In the genomic region with DNA sequence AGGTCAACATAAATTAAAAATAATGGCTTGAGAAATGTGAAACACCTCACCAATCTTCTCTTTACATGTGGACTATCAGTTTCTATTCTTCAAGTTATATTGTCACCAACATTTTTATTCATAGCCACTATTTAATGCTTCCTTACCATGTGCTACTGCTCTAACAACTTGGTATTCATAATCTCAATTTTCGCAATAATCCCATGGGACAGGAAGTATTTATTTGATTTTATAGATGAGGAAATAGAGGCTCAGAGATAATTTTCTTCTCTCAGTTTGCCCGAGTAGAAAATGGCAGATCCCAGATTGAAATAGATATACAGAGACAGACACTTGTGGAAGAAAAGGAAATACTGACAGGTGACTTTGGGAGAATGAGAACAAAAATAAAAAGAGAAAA, we compare ENCODE assay signal across 24 cellular contexts.
DNase-seq lines count a peak whose midpoint lies in the region; FAIRE-seq and TF ChIP-seq lines count a peak whose summit lies in the region.
"Had no signal": no experiment of that assay in that cellular context is flagged by ENCODE, and none has a peak within 500 bp of the region (broad histone marks: within the 10 kb centered on the region; RNA-seq: fewer than 3 reads in every experiment).

No MANE protein-coding gene starts in this region.

- H3K4me1 ChIP-seq in A673 (ENCODE audit: insufficient read depth, low read length, poor library complexity, severe bottlenecking) (peaks cover 20% of the 10 kb centered on the region), MM.1S (ENCODE audit: low read length) (no peaks in the 10 kb centered on the region)
- H3K4me1 ChIP-seq: BLaER1 treated with 17β-estradiol and CSF1 and Interleukin-3, amounts not matched to agents 10 nM and 100 nM had no signal

- CTCF ChIA-PET in A673 (lab: Charles Lee) = no interaction called here

- intact Hi-C loops in A673 (cut with micrococcal nuclease; ENCODE audit: unreplicated experiment) = no loop called here

- H2AFZ ChIP-seq in MM.1S (ENCODE audit: low read length) = no peak overlapping the region

- no peaks in the 10 kb centered on the region for H3K79me2 ChIP-seq in MM.1S (ENCODE audit: low read length)

- H3K27me3 ChIP-seq in A673 (replicated peaks; ENCODE audit: insufficient read depth, low read depth, low read length, poor library complexity) (no peaks in the 10 kb centered on the region), MM.1S (replicated peaks; ENCODE audit: insufficient read depth, low read length) (no peaks in the 10 kb centered on the region)
- H3K27me3 ChIP-seq: BLaER1 treated with 17β-estradiol and CSF1 and Interleukin-3, amounts not matched to agents 10 nM and 100 nM had no signal

- no peaks in the 10 kb centered on the region for H3K9me2 ChIP-seq in MM.1S (replicated peaks; ENCODE audit: insufficient read depth, low read length)

- no peaks in the 10 kb centered on the region for H3F3A ChIP-seq in MM.1S (ENCODE audit: insufficient read depth, low read length)

- no peak overlapping the region for H3K9ac ChIP-seq in SK-N-MC (ENCODE audit: insufficient read length)
- H3K9ac ChIP-seq in MM.1S (ENCODE audit: low read length) = no peak overlapping the region
- H3K9ac ChIP-seq: BLaER1 treated with 17β-estradiol and CSF1 and Interleukin-3, amounts not matched to agents 10 nM and 100 nM had no signal

- no peaks in the 10 kb centered on the region for H3K36me3 ChIP-seq in A673 (ENCODE audit: insufficient read depth, low read length, poor library complexity, severe bottlenecking)
- no peaks in the 10 kb centered on the region for H3K36me3 ChIP-seq in SK-N-MC (ENCODE audit: insufficient read depth, low read length)
- H3K36me3 ChIP-seq in MM.1S (replicated peaks; ENCODE audit: insufficient read depth, low read length) = no peaks in the 10 kb centered on the region
- H3K36me3 ChIP-seq: BLaER1 treated with 17β-estradiol and CSF1 and Interleukin-3, amounts not matched to agents 10 nM and 100 nM had no signal

- DNase-seq in A673 (ENCODE audit: low spot score) (peak; percentile 54), SK-N-MC (ENCODE audit: low read depth, low spot score) (peak; percentile 70), choroid plexus epithelial cell (ENCODE audit: low read depth) (peak; percentile 18), MM.1S (no peak), SHP77 treated with DMSO at 0.1 percent for 48 hours (lab: John Stamatoyannopoulos, UW) (no peak), AG08396 (ENCODE audit: low spot score) (no peak), NCI-H2196 treated with DMSO at 0.1 percent for 48 hours (lab: John Stamatoyannopoulos, UW; ENCODE audit: unreplicated experiment) (no peak)
- DNase-seq: ACHN; AML-193; Caco-2; Calu3; CD4-positive, alpha-beta T cell; CD8-positive, alpha-beta T cell; DMS79 treated with DMSO at 0.1 percent for 48 hours; GF-D8 had no signal

- no peaks in the 10 kb centered on the region for H3K9me3 ChIP-seq in A673 (ENCODE audit: low read depth, low read length, poor library complexity, severe bottlenecking)
- H3K9me3 ChIP-seq in SK-N-MC (ENCODE audit: low read depth, low read length) = no peaks in the 10 kb centered on the region
- H3K9me3 ChIP-seq in MM.1S (replicated peaks; ENCODE audit: insufficient read depth, low read length) = no peaks in the 10 kb centered on the region
- H3K9me3 ChIP-seq: A549; BLaER1 treated with 17β-estradiol and CSF1 and Interleukin-3, amounts not matched to agents 10 nM and 100 nM; Caco-2 had no signal

- no peak overlapping the region for H3K4me2 ChIP-seq in MM.1S (ENCODE audit: low read depth, low read length)
- H3K4me2 ChIP-seq: A549; BLaER1 treated with 17β-estradiol and CSF1 and Interleukin-3, amounts not matched to agents 10 nM and 100 nM had no signal

- FAIRE-seq in islet of Langerhans (lab: Jason Lieb, UNC) = peak; percentile 49
- FAIRE-seq: A549, D721Med, G401.6, GM12891, GM19239 had no signal

- no peak overlapping the region for H3K27ac ChIP-seq in A673 (ENCODE audit: low read depth, low read length, poor library complexity, severe bottlenecking)
- H3K27ac ChIP-seq in SK-N-MC = peak overlapping the region; percentile 22; the same call in 1 of the 2 replicates
- H3K27ac ChIP-seq in MM.1S (ENCODE audit: low read length) = no peak overlapping the region
- H3K27ac ChIP-seq: 22Rv1; A549; BLaER1 treated with 17β-estradiol and CSF1 and Interleukin-3, amounts not matched to agents 10 nM and 100 nM; C4-2B had no signal

- POLR2A ChIA-PET in A673 (lab: Charles Lee; ENCODE audit: low non-redundant PET) = no interaction called here

- no peak overlapping the region for H3K4me3 ChIP-seq in A673 (ENCODE audit: low read depth, low read length, poor library complexity, severe bottlenecking)
- H3K4me3 ChIP-seq in SK-N-MC = 0 out of 2 replicates have a peak overlapping the region, but pooled peaks have one; percentile 11
- H3K4me3 ChIP-seq in choroid plexus epithelial cell (ENCODE audit: low read depth, low read length) = no peak overlapping the region
- no peak overlapping the region for H3K4me3 ChIP-seq in MM.1S (ENCODE audit: low read length)
- H3K4me3 ChIP-seq: A549; BLaER1 treated with 17β-estradiol and CSF1 and Interleukin-3, amounts not matched to agents 10 nM and 100 nM had no signal

- TF ChIP-seq CTCF in A673 (conservative IDR thresholded peaks at IDR 0.05; ENCODE audit: low read depth, low read length) (no peak), choroid plexus epithelial cell (conservative IDR thresholded peaks at IDR 0.05; ENCODE audit: low read depth, low read length) (no peak), MM.1S (IDR thresholded peaks at IDR 0.05; ENCODE audit: low read length) (no peak)

- no TSS peak for BruUV-seq in A673 (replicated peaks; lab: Mats Ljungman, UMichigan)

- H4K20me1 ChIP-seq in MM.1S (ENCODE audit: insufficient read depth, low read length) = no peaks in the 10 kb centered on the region
- H4K20me1 ChIP-seq: BLaER1 treated with 17β-estradiol and CSF1 and Interleukin-3, amounts not matched to agents 10 nM and 100 nM had no signal

Comparison
In these comparisons a context has a peak if more than half of its experiments do, and no peak if none do; other contexts are left out.
1. DNase-seq: peak in A673 (single experiment), SK-N-MC (single experiment) and choroid plexus epithelial cell (single experiment); none in MM.1S (single experiment), SHP77 treated with DMSO at 0.1 percent for 48 hours (single experiment), AG08396 (single experiment) and NCI-H2196 treated with DMSO at 0.1 percent for 48 hours (single experiment).